In the genomic region with DNA sequence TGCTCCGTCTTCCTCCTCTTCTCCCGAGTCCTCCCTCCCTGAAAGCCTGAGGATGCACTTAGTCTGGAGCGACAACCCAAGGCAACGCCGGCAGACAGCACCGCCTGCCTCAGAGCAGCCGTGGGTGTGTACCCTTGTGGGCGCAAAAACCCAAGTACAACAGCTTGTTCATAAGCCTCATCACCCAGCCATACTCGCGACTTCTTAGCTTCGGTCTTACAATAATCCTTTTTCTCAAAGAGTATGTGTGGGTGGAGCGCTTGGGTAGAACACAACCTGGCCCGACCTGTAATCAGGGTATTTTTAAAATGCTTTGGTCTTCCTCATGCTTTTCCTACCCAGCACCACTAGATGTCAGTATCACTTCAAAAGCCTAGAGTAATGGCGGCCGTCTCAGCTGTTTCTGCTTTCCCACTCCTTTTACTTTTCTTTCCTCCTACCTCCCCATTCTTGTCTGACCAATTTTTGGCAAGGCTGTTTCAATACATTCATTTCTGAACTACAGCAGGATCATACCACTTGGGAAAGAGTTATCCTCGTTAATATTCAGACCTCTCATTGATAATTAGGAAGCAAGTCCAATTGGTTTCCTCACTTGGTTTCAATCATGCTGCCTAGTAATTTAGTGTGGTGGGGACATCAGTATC, we compare ENCODE assay signal across 8 cellular contexts.
DNase-seq lines count a peak whose midpoint lies in the region; ATAC-seq and TF ChIP-seq lines count a peak whose summit lies in the region.

No MANE protein-coding gene starts in this region.

- H3K27me3 ChIP-seq in lung (ENCODE audit: control insufficient read depth, insufficient read depth) = no peaks in the 10 kb centered on the region

- peaks cover 10% of the 10 kb centered on the region for H3K4me1 Mint-ChIP-seq in activated CD4-positive, alpha-beta T cell treated with anti-CD3 and anti-CD28 coated beads, Interleukin-2, amount 10 ng/mL, durations not matched to agents 24 days and 14 days

- H3K36me3 Mint-ChIP-seq in activated CD4-positive, alpha-beta T cell treated with anti-CD3 and anti-CD28 coated beads, Interleukin-2, amount 10 ng/mL, durations not matched to agents 24 days and 14 days (ENCODE audit: low read depth) = peaks cover 20% of the 10 kb centered on the region

- H3K4me3 ChIP-seq in lung = no peak overlapping the region

- 10 to 27% methylated on average over 16 of the region's 16 CpGs for WGBS in lung, 2 donors

- DNase-seq in CD1c-positive myeloid dendritic cell (ENCODE audit: extremely low spot score) (peak; percentile 80), NCI-H510A treated with DMSO at 0.1 percent for 48 hours (lab: John Stamatoyannopoulos, UW) (peak; percentile 89), lung (ENCODE audit: low spot score) (peak; percentile 54)
- DNase-seq in activated CD4-positive, alpha-beta T cell treated with anti-CD3 and anti-CD28 coated beads, Interleukin-2, amount 10 ng/mL, durations not matched to agents 24 days and 14 days = peak; percentile 85
- DNase-seq in effector CD8-positive, alpha-beta T cell (lab: John Stamatoyannopoulos, UW) = peak; percentile 4
- DNase-seq in stimulated activated CD8-positive, alpha-beta memory T cell treated with anti-CD3 and anti-CD28 coated beads, Interleukin-4, amount 100 ng/mL, for 24 hours (ENCODE audit: low read depth) = peak; percentile 2

- H3K9me3 ChIP-seq in lung (ENCODE audit: control insufficient read depth in 2 of 2, insufficient read depth in 1 of 2, low read length in 1 of 2) = no peaks in the 10 kb centered on the region

- peak overlapping the region; percentile 39 for H3K27ac Mint-ChIP-seq in activated CD4-positive, alpha-beta T cell treated with anti-CD3 and anti-CD28 coated beads, Interleukin-2, amount 10 ng/mL, durations not matched to agents 24 days and 14 days

- ATAC-seq in GM19395 (IDR thresholded peaks at IDR 0.05; ENCODE audit: unreplicated experiment) (peak; percentile 98), HG03457 (IDR thresholded peaks at IDR 0.05; ENCODE audit: unreplicated experiment) (peak; percentile 94), lung (ENCODE audit: insufficient read depth, low FRiP score) (peak; percentile 84)

- H3K4me3 Mint-ChIP-seq in activated CD4-positive, alpha-beta T cell treated with anti-CD3 and anti-CD28 coated beads, Interleukin-2, amount 10 ng/mL, durations not matched to agents 24 days and 14 days = peak overlapping the region; percentile 74

- intact Hi-C loops in activated CD4-positive, alpha-beta T cell treated with anti-CD3 and anti-CD28 coated beads, Interleukin-2, amount 10 ng/mL, durations not matched to agents 24 days and 14 days (cut with micrococcal nuclease) = loop anchor here (1.0 to 5.0 kb wide), 4 partner anchors 197 to 772 kb away; partner anchors contain the start of gene EPS8

- H3K27me3 Mint-ChIP-seq in activated CD4-positive, alpha-beta T cell treated with anti-CD3 and anti-CD28 coated beads, Interleukin-2, amount 10 ng/mL, durations not matched to agents 24 days and 14 days = peaks cover 5% of the 10 kb centered on the region

- H3K36me3 ChIP-seq in lung (ENCODE audit: control insufficient read depth in 2 of 2, insufficient read depth in 2 of 2, low read length in 2 of 2) = no peaks in the 10 kb centered on the region

- no peaks in the 10 kb centered on the region for H3K4me1 ChIP-seq in lung (ENCODE audit: control insufficient read depth in 2 of 2, insufficient read depth in 2 of 2, low read length in 2 of 2)

- TF ChIP-seq CTCF in lung (IDR thresholded peaks at IDR 0.05; ENCODE audit: control extremely low read depth, extremely low read depth) = peak; percentile 75

- no peaks in the 10 kb centered on the region for H3K9me3 Mint-ChIP-seq in activated CD4-positive, alpha-beta T cell treated with anti-CD3 and anti-CD28 coated beads, Interleukin-2, amount 10 ng/mL, durations not matched to agents 24 days and 14 days

- no peak overlapping the region for H3K27ac ChIP-seq in lung (ENCODE audit: low read depth in 1 of 2, low read length in 1 of 2)

Comparison
In these comparisons a context has a peak if more than half of its experiments do, and no peak if none do; other contexts are left out.
1. DNase-seq: peak in every context shown above with its lines; median percentile 89 in NCI-H510A treated with DMSO at 0.1 percent for 48 hours; 85 in activated CD4-positive, alpha-beta T cell treated with anti-CD3 and anti-CD28 coated beads, Interleukin-2, amount 10 ng/mL, durations not matched to agents 24 days and 14 days; 80 in CD1c-positive myeloid dendritic cell; 54 in lung; 4 in effector CD8-positive, alpha-beta T cell; 2 in stimulated activated CD8-positive, alpha-beta memory T cell treated with anti-CD3 and anti-CD28 coated beads, Interleukin-4, amount 100 ng/mL, for 24 hours.